In genomic region chr12:19440019-19440858, GRCh38 we compare ENCODE assay signal across 8 cellular contexts. TPM values are rescaled to one million over a fixed set of nuclear protein-coding genes. Genes with fewer than 3 reads are reported as not detected.
A peak's percentile ranks its signal among the peaks of the same experiment; 100 is the strongest.
DNase-seq lines count a peak whose midpoint lies in the region; ATAC-seq, FAIRE-seq and TF ChIP-seq lines count a peak whose summit lies in the region.

No MANE protein-coding gene starts in this region.

- ATAC-seq in GM21825 (IDR thresholded peaks at IDR 0.05; ENCODE audit: unreplicated experiment), result peak; percentile 44

- H3K9me3 ChIP-seq in spleen, result peaks cover 0 to 5% (median 0%) of the 10 kb centered on the region in 8 donors

- no peak for FAIRE-seq in D721Med (lab: Jason Lieb, UNC)

- in situ Hi-C loops in G401 (cut with HindIII; ENCODE audit: low sequenced_read_pairs), result no loop called here
- in situ Hi-C loops in T47D (cut with HindIII; ENCODE audit: low pct_unique_long_range_greater_than_20kb, low sequenced_read_pairs), result no loop called here

- WGBS in spleen, 5 donors, result 0 to 1% (median 1%) methylated on average over 60 to 71 of the region's 71 CpGs

- peaks cover 0 to 15% (median 0%) of the 10 kb centered on the region in 6 donors for H3K36me3 ChIP-seq in spleen

- H3K4me1 ChIP-seq in spleen, result peaks cover 21 to 56% (median 48%) of the 10 kb centered on the region in 6 donors

- H3K27me3 ChIP-seq in spleen (replicated peaks in 1 of 7), result no peaks in the 10 kb centered on the region

- peak overlapping the region; percentile 76 to 99 (median 92) for H3K4me3 ChIP-seq in spleen

- DNase-seq in G401 (ENCODE audit: low spot score) (peak; percentile 44), LoVo (ENCODE audit: low spot score) (peak; percentile 49), T47D (ENCODE audit: low read depth in 1 of 2, low spot score in 1 of 2) (peak; percentile 46 to 48), iPS-NIHi7 (ENCODE audit: extremely low spot score) (peak; percentile 36), spleen (peak; percentile 93), D721Med (ENCODE audit: insufficient read length, low spot score) (no peak)

- intact Hi-C loops in spleen (cut with DNase I; ENCODE audit: low total_unique reads), result no loop called here

- TF ChIP-seq CTCF in VCaP (conservative IDR thresholded peaks at IDR 0.05) (no peak), spleen (IDR thresholded peaks at IDR 0.05 in 8 of 11, conservative IDR thresholded peaks at IDR 0.05 in 3 of 11) (no peak), D721Med (IDR thresholded peaks at IDR 0.05; ENCODE audit: insufficient read depth, missing control alignments) (no peak)

- H3K27ac ChIP-seq in VCaP (peak overlapping the region; percentile 92), spleen (peak overlapping the region; percentile 90 to 96 (median 93))

- TF ChIP-seq POLR2A in spleen (IDR thresholded peaks at IDR 0.05), result no peak

RNA-seq across cellular contexts. Expression of gene AEBP2, which starts 0.9 kb away (rescaled TPM):
- 13.4 and 18.7 TPM in 2 replicates for total RNA-seq in G401 (2014; rRNA removed; shearing (Covaris generic))
- 10 to 100 TPM; 35.7 to 53.4 (median 44.1) TPM for total RNA-seq in spleen
- polyA plus RNA-seq in spleen, result 10 to 100 TPM; 11.4 to 13.5 (median 13.0) TPM
